In genomic region chr6:18503588-18504231, GRCh38 we compare ENCODE assay signal across 8 cellular contexts.
DNase-seq lines count a peak whose midpoint lies in the region; ATAC-seq lines count a peak whose summit lies in the region.

No MANE protein-coding gene starts in this region.

- peak overlapping the region; percentile 9 for H3K27ac Mint-ChIP-seq in activated T-cell treated with anti-CD3 and anti-CD28 coated beads, Interleukin-2, amount 50 U/mL, for 24 hours

- peak; percentile 80 for DNase-seq in DMS79 treated with DMSO at 0.1 percent for 48 hours (lab: John Stamatoyannopoulos, UW)
- peak; percentile 52 to 83 for DNase-seq in NCI-H526 (lab: John Stamatoyannopoulos, UW)
- no peak for DNase-seq in activated T-cell treated with anti-CD3 and anti-CD28 coated beads, Interleukin-2, amount 50 U/mL, for 24 hours
- peak; percentile 58 for DNase-seq in germinal center (ENCODE audit: low spot score)
- DNase-seq in occipital lobe (lab: John Stamatoyannopoulos, UW): peak; percentile 41
- DNase-seq in activated CD4-positive, CD25-positive, alpha-beta regulatory T cell treated with anti-CD3 and anti-CD28 coated beads, Interleukin-2, amount 50 U/mL, for 72 hours: no peak

- peaks cover 13% of the 10 kb centered on the region for H3K27me3 Mint-ChIP-seq in activated T-cell treated with anti-CD3 and anti-CD28 coated beads, Interleukin-2, amount 50 U/mL, for 24 hours

- peak; percentile 60 for ATAC-seq in GM19438 (IDR thresholded peaks at IDR 0.05; ENCODE audit: low read depth, unreplicated experiment)
- peak; percentile 78 for ATAC-seq in HG03521 (IDR thresholded peaks at IDR 0.05; ENCODE audit: unreplicated experiment)

- H3K9me3 Mint-ChIP-seq in activated T-cell treated with anti-CD3 and anti-CD28 coated beads, Interleukin-2, amount 50 U/mL, for 24 hours: no peaks in the 10 kb centered on the region

- H3K36me3 Mint-ChIP-seq in activated T-cell treated with anti-CD3 and anti-CD28 coated beads, Interleukin-2, amount 50 U/mL, for 24 hours (ENCODE audit: low read depth): no peaks in the 10 kb centered on the region

- peaks cover 4% of the 10 kb centered on the region for H3K4me1 Mint-ChIP-seq in activated T-cell treated with anti-CD3 and anti-CD28 coated beads, Interleukin-2, amount 50 U/mL, for 24 hours (ENCODE audit: low read depth)

- H3K4me3 Mint-ChIP-seq in activated T-cell treated with anti-CD3 and anti-CD28 coated beads, Interleukin-2, amount 50 U/mL, for 24 hours: no peak overlapping the region

Comparison
In these comparisons a context has a peak if more than half of its experiments do, and no peak if none do; other contexts are left out.
1. DNase-seq: peak in DMS79 treated with DMSO at 0.1 percent for 48 hours (single experiment), NCI-H526 (2 of 2), germinal center (single experiment) and occipital lobe (single experiment); none in activated T-cell treated with anti-CD3 and anti-CD28 coated beads, Interleukin-2, amount 50 U/mL, for 24 hours (single experiment) and activated CD4-positive, CD25-positive, alpha-beta regulatory T cell treated with anti-CD3 and anti-CD28 coated beads, Interleukin-2, amount 50 U/mL, for 72 hours (single experiment).